Comparison of ENCODE assay signal across 29 cellular contexts in the genomic region with DNA sequence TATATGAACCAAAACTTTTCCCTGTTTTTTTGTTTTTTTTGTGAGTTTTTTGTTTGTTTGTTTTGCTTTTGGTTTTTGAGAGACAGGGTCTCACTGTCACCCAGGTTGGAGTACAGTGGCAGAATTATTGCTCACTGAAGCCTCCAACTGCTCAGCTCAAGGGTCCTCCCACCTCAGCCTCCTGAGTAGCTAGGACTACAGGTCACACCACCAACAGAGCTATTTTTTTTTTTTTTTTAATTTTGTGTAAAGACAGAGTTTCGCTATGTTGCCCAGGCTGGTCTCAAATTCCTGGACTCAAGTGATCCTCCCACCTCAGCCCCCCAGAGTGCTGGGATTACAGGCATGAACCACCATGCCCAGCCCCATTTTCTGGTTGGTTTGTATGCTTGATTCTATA.
"Had no signal": no experiment of that assay in that cellular context is flagged by ENCODE, and none has a peak within 500 bp of the region (broad histone marks: within the 10 kb centered on the region; RNA-seq: fewer than 3 reads in every experiment).

No MANE protein-coding gene starts in this region.

- H3K27me3 Mint-ChIP-seq: progenitor cell of endocrine pancreas; stimulated activated naive B cell treated with anti-CD40 and anti-IgM and Interleukin-4, amounts not matched to agents 10 μg/mL and 1 μg/mL and 100 μg/mL, for 72 hours had no signal

- H3K27ac ChIP-seq: neural progenitor cell, ovary, parathyroid adenoma, psoas muscle, right lobe of liver, sigmoid colon, stomach, thoracic aorta, thyroid gland, tibial nerve, upper lobe of left lung, vagina had no signal

- H3K36me3 Mint-ChIP-seq: natural killer cell; stimulated activated effector memory CD8-positive, alpha-beta T cell treated with anti-CD3 and anti-CD28 coated beads, Interleukin-12 subunit alpha, Interleukin-12 subunit beta, amount 100 ng/mL, for 72 hours; stimulated activated naive B cell treated with anti-CD40 and anti-IgM and Interleukin-4, amounts not matched to agents 10 μg/mL and 1 μg/mL and 100 μg/mL, for 72 hours had no signal

- H3K4me3 ChIP-seq: neural progenitor cell, ovary, psoas muscle, right lobe of liver, sigmoid colon, stomach, thoracic aorta, thyroid gland, tibial nerve, upper lobe of left lung, vagina had no signal

- H3K9ac ChIP-seq: neural progenitor cell, parathyroid adenoma had no signal

- H3K9me3 Mint-ChIP-seq: natural killer cell; nephron; neural progenitor cell; stimulated activated effector memory CD8-positive, alpha-beta T cell treated with anti-CD3 and anti-CD28 coated beads, Interleukin-12 subunit alpha, Interleukin-12 subunit beta, amount 100 ng/mL, for 72 hours; stimulated activated naive B cell treated with anti-CD40 and anti-IgM and Interleukin-4, amounts not matched to agents 10 μg/mL and 1 μg/mL and 100 μg/mL, for 72 hours; stimulated activated naive CD8-positive, alpha-beta T cell treated with anti-CD3 and anti-CD28 coated beads, Interleukin-15, Interleukin-2, amounts not matched to agents 100 ng/mL and 50 ng/mL, for 24 hours had no signal

- DNase-seq: natural killer cell; occipital lobe; ovary; posterior cingulate gyrus; psoas muscle; right cardiac atrium; sigmoid colon; small intestine; stimulated activated CD4-positive, alpha-beta T cell treated with anti-CD3 and anti-CD28 coated beads, Interleukin-15, amount 100 ng/mL, for 24 hours; stimulated activated CD4-positive, alpha-beta T cell treated with anti-CD3 and anti-CD28 coated beads, Interleukin-2, amount 100 ng/mL, for 24 hours; stimulated activated CD4-positive, alpha-beta T cell treated with anti-CD3 and anti-CD28 coated beads, Interleukin-2, amount 100 ng/mL, for 48 hours; stimulated activated CD4-positive, alpha-beta T cell treated with anti-CD3 and anti-CD28 coated beads, Interleukin-4, amount 100 ng/mL, for 24 hours; stimulated activated naive B cell treated with anti-CD40 and anti-IgM and Interleukin-4, amounts not matched to agents 10 μg/mL and 1 μg/mL and 100 μg/mL, for 72 hours; stimulated activated naive CD4-positive, alpha-beta T cell treated with Interleukin-2 at 50 U/mL for 16 hours; stomach; thyroid gland; trophoblast cell; upper lobe of left lung had no signal

- H3K4me2 ChIP-seq: neural progenitor cell had no signal

- H3K4me1 ChIP-seq: neural progenitor cell, psoas muscle, upper lobe of left lung had no signal

- ATAC-seq: natural killer cell; psoas muscle; right cardiac atrium; right lobe of liver; stimulated activated effector memory CD8-positive, alpha-beta T cell treated with anti-CD3 and anti-CD28 coated beads, Interleukin-12 subunit alpha, Interleukin-12 subunit beta, amount 100 ng/mL, for 72 hours; stimulated activated naive B cell treated with anti-CD40 and anti-IgM and Interleukin-4, amounts not matched to agents 10 μg/mL and 1 μg/mL and 100 μg/mL, for 72 hours had no signal

- H3K36me3 ChIP-seq: neural progenitor cell, ovary, right lobe of liver, sigmoid colon, thoracic aorta, thyroid gland, tibial nerve, upper lobe of left lung, vagina had no signal

- H3K27ac Mint-ChIP-seq: natural killer cell; nephron; neural progenitor cell; progenitor cell of endocrine pancreas; stimulated activated effector memory CD8-positive, alpha-beta T cell treated with anti-CD3 and anti-CD28 coated beads, Interleukin-12 subunit alpha, Interleukin-12 subunit beta, amount 100 ng/mL, for 72 hours; stimulated activated naive B cell treated with anti-CD40 and anti-IgM and Interleukin-4, amounts not matched to agents 10 μg/mL and 1 μg/mL and 100 μg/mL, for 72 hours; stimulated activated naive CD8-positive, alpha-beta T cell treated with anti-CD3 and anti-CD28 coated beads, Interleukin-15, Interleukin-2, amounts not matched to agents 100 ng/mL and 50 ng/mL, for 24 hours had no signal

- H3K27me3 ChIP-seq: neural progenitor cell, ovary, right lobe of liver, sigmoid colon, stomach, thyroid gland, tibial nerve, upper lobe of left lung, vagina had no signal

- H3K9me3 ChIP-seq: ovary, psoas muscle, right lobe of liver, sigmoid colon, stomach, thoracic aorta, thyroid gland, tibial nerve, upper lobe of left lung, vagina had no signal

- H3K4me3 Mint-ChIP-seq: natural killer cell; nephron; neural progenitor cell; stimulated activated effector memory CD8-positive, alpha-beta T cell treated with anti-CD3 and anti-CD28 coated beads, Interleukin-12 subunit alpha, Interleukin-12 subunit beta, amount 100 ng/mL, for 72 hours; stimulated activated naive B cell treated with anti-CD40 and anti-IgM and Interleukin-4, amounts not matched to agents 10 μg/mL and 1 μg/mL and 100 μg/mL, for 72 hours; stimulated activated naive CD8-positive, alpha-beta T cell treated with anti-CD3 and anti-CD28 coated beads, Interleukin-15, Interleukin-2, amounts not matched to agents 100 ng/mL and 50 ng/mL, for 24 hours had no signal

- FAIRE-seq: small intestine, urothelium cell line had no signal

- H2AFZ ChIP-seq: neural progenitor cell, parathyroid adenoma had no signal

- H3K4me1 Mint-ChIP-seq: natural killer cell; stimulated activated effector memory CD8-positive, alpha-beta T cell treated with anti-CD3 and anti-CD28 coated beads, Interleukin-12 subunit alpha, Interleukin-12 subunit beta, amount 100 ng/mL, for 72 hours; stimulated activated naive B cell treated with anti-CD40 and anti-IgM and Interleukin-4, amounts not matched to agents 10 μg/mL and 1 μg/mL and 100 μg/mL, for 72 hours had no signal
